ENCODE assay signal across 30 cellular contexts in genomic region chr15:98382139-98382538, GRCh38.
DNase-seq lines count a peak whose midpoint lies in the region; ATAC-seq, FAIRE-seq and TF ChIP-seq lines count a peak whose summit lies in the region.
"Had no signal": no experiment of that assay in that cellular context is flagged by ENCODE, and none has a peak within 500 bp of the region (broad histone marks: within the 10 kb centered on the region; RNA-seq: fewer than 3 reads in every experiment).

No MANE protein-coding gene starts in this region.

- no peak overlapping the region for H4K5ac ChIP-seq in H9 (ENCODE audit: insufficient read length, low read depth, low read length)

- H3K9me3 ChIP-seq in H9 (ENCODE audit: control insufficient read depth, low read depth, low read length): no peaks in the 10 kb centered on the region
- no peaks in the 10 kb centered on the region for H3K9me3 ChIP-seq in OCI-LY7 (ENCODE audit: low read length)
- no peaks in the 10 kb centered on the region for H3K9me3 ChIP-seq in CD4-positive, alpha-beta T cell (ENCODE audit: control insufficient read depth, low read length)
- H3K9me3 ChIP-seq: thyroid gland had no signal

- H3K23me2 ChIP-seq in H9 (ENCODE audit: insufficient read length, low read depth, low read length, poor library complexity, severe bottlenecking): no peaks in the 10 kb centered on the region

- POLR2A ChIA-PET in OCI-LY7 (lab: Charles Lee): interaction anchor here (0.5 kb wide), 1 partner anchor 821 kb away, joined by 4 read pairs; no protein-coding TSS in a partner anchor
- POLR2A ChIA-PET in CD4-positive, alpha-beta T cell (lab: Charles Lee): no interaction called here

- H4K8ac ChIP-seq in H9 (replicated peaks; ENCODE audit: insufficient read length, low read depth, low read length): no peak overlapping the region

- peaks cover 2 to 22% (median 8%) of the 10 kb centered on the region in 3 experiments; a peak in 6 of 7 replicates for H3K36me3 Mint-ChIP-seq in H9 (ENCODE audit: insufficient read depth in 1 of 3, low read depth in 3 of 3)
- no peaks in the 10 kb centered on the region for H3K36me3 Mint-ChIP-seq in CD4-positive, alpha-beta T cell (ENCODE audit: low read depth)
- H3K36me3 Mint-ChIP-seq: CD8-positive, alpha-beta T cell had no signal

- no peaks in the 10 kb centered on the region for H3K79me1 ChIP-seq in H9 (ENCODE audit: insufficient read depth, low read depth, low read length, poor library complexity, severe bottlenecking)

- CTCF ChIA-PET in OCI-LY7 (lab: Charles Lee; ENCODE audit: unreplicated experiment): no interaction called here
- CTCF ChIA-PET in CD4-positive, alpha-beta T cell (lab: Charles Lee): no interaction called here

- no peak overlapping the region for H3K56ac ChIP-seq in H9 (ENCODE audit: insufficient read length, low read depth, low read length)

- no CpG with 5 or more reads among the region's 6 CpGs for WGBS in H9 (ENCODE audit: extremely low coverage, insufficient read length, low lambda C conversion rate)

- H2BK12ac ChIP-seq in H9 (ENCODE audit: insufficient read length, low read depth, low read length): no peak overlapping the region

- H3T11ph ChIP-seq in H9 (ENCODE audit: low read length): no peak overlapping the region

- H3K27me3 Mint-ChIP-seq in H9 (ENCODE audit: low read depth): peaks cover 3% of the 10 kb centered on the region; the same call in 1 of the 2 replicates
- peaks cover 29% of the 10 kb centered on the region for H3K27me3 Mint-ChIP-seq in CD4-positive, alpha-beta T cell

- peaks cover 8 to 10% of the 10 kb centered on the region in 2 experiments for H3K4me1 Mint-ChIP-seq in H9
- no peaks in the 10 kb centered on the region for H3K4me1 Mint-ChIP-seq in CD4-positive, alpha-beta T cell (ENCODE audit: low read depth)
- H3K4me1 Mint-ChIP-seq: activated naive CD8-positive, alpha-beta T cell treated with anti-CD3 and anti-CD28 coated beads, Interleukin-2, amount 50 U/mL, for 24 hours; natural killer cell had no signal

- no peak overlapping the region for H3K18ac ChIP-seq in H9 (ENCODE audit: insufficient read length, low read depth, low read length)

- H3K27ac ChIP-seq in H9 (ENCODE audit: insufficient read length, low read depth, low read length) (no peak overlapping the region), OCI-LY7 (ENCODE audit: low read depth, low read length, poor library complexity, severe bottlenecking) (no peak overlapping the region)
- H3K27ac ChIP-seq in CD4-positive, alpha-beta T cell (ENCODE audit: low read depth, low read length): no peak overlapping the region
- H3K27ac ChIP-seq: skin epidermis, stomach, thyroid gland had no signal

- no peak overlapping the region for H3K4me3 Mint-ChIP-seq in H9
- no peak overlapping the region for H3K4me3 Mint-ChIP-seq in CD4-positive, alpha-beta T cell
- H3K4me3 Mint-ChIP-seq: activated naive CD8-positive, alpha-beta T cell treated with anti-CD3 and anti-CD28 coated beads, Interleukin-2, amount 50 U/mL, for 24 hours; CD8-positive, alpha-beta T cell; natural killer cell had no signal

- intact Hi-C loops in OCI-LY7 (cut with micrococcal nuclease; ENCODE audit: unreplicated experiment): no loop called here
- intact Hi-C loops in CD4-positive, alpha-beta T cell (cut with DNase I, micrococcal nuclease): no loop called here

- no peak overlapping the region for H2BK20ac ChIP-seq in H9 (ENCODE audit: low read depth, low read length, poor library complexity, severe bottlenecking)

- H4K20me1 ChIP-seq in H9 (ENCODE audit: control insufficient read depth, insufficient read depth, insufficient read length) (no peaks in the 10 kb centered on the region), OCI-LY7 (ENCODE audit: insufficient read depth, low read length) (no peaks in the 10 kb centered on the region)

- no peak for FAIRE-seq in D721Med (lab: Jason Lieb, UNC)
- FAIRE-seq: G401.6, H54, kidney had no signal

- H3K4ac ChIP-seq in H9 (ENCODE audit: low read depth, low read length): no peak overlapping the region

- H3K14ac ChIP-seq in H9 (ENCODE audit: insufficient read depth, low read length): no peak overlapping the region

- H3K4me3 ChIP-seq in OCI-LY7 (ENCODE audit: low read depth, low read length, poor library complexity, severe bottlenecking): no peak overlapping the region
- H3K4me3 ChIP-seq: skin epidermis, stomach, thyroid gland had no signal

- no peak overlapping the region for H2BK120ac ChIP-seq in H9 (ENCODE audit: low read depth, low read length, poor library complexity, severe bottlenecking)

- TF ChIP-seq CTCF in D721Med (IDR thresholded peaks at IDR 0.05; ENCODE audit: insufficient read depth, missing control alignments) (peak; percentile 4), H9 (conservative IDR thresholded peaks at IDR 0.05) (peak; percentile 68), OCI-LY7 (conservative IDR thresholded peaks at IDR 0.05; ENCODE audit: low read length) (0 out of 2 replicates have a peak, but pooled peaks have one; percentile 40)
- no peak for TF ChIP-seq CTCF in CD4-positive, alpha-beta T cell (IDR thresholded peaks at IDR 0.05)

- ATAC-seq in CD4-positive, alpha-beta T cell (ENCODE audit: poor library complexity): no peak
- ATAC-seq: activated naive CD8-positive, alpha-beta T cell treated with anti-CD3 and anti-CD28 coated beads, Interleukin-2, amount 50 U/mL, for 24 hours; CD8-positive, alpha-beta T cell; natural killer cell; SK-N-SH treated with all-trans-retinoic acid at 6 μM for 48 hours had no signal

- H3K9me3 Mint-ChIP-seq in H9: peaks cover 18 to 20% of the 10 kb centered on the region in 2 experiments
- peaks cover 4% of the 10 kb centered on the region for H3K9me3 Mint-ChIP-seq in CD4-positive, alpha-beta T cell

- no peak overlapping the region for H4K91ac ChIP-seq in H9 (ENCODE audit: insufficient read length, low read depth, low read length)

- no peak overlapping the region for H2BK5ac ChIP-seq in H9 (ENCODE audit: insufficient read length, low read length)

- H2AFZ ChIP-seq in H9 (ENCODE audit: low read length): no peak overlapping the region
- no peak overlapping the region for H2AFZ ChIP-seq in OCI-LY7 (ENCODE audit: low read length)

- no peak overlapping the region for H3K27ac Mint-ChIP-seq in H9
- H3K27ac Mint-ChIP-seq in CD4-positive, alpha-beta T cell: no peak overlapping the region
- H3K27ac Mint-ChIP-seq: activated naive CD8-positive, alpha-beta T cell treated with anti-CD3 and anti-CD28 coated beads, Interleukin-2, amount 50 U/mL, for 24 hours; CD8-positive, alpha-beta T cell; natural killer cell had no signal

- no peak overlapping the region for H3K4me2 ChIP-seq in H9 (ENCODE audit: insufficient read depth, insufficient read length, low read length)
- no peak overlapping the region for H3K4me2 ChIP-seq in OCI-LY7 (ENCODE audit: low read length)

- BruUV-seq in OCI-LY7 (replicated peaks; lab: Mats Ljungman, UMichigan): no TSS peak

- H3K27me3 ChIP-seq in H9 (ENCODE audit: insufficient read depth, low read length): no peaks in the 10 kb centered on the region
- peaks cover 6% of the 10 kb centered on the region for H3K27me3 ChIP-seq in CD4-positive, alpha-beta T cell (ENCODE audit: control insufficient read depth, insufficient read depth, low read length)
- H3K27me3 ChIP-seq: thyroid gland had no signal

- H3K4me1 ChIP-seq in H9 (ENCODE audit: insufficient read depth, low read length) (no peaks in the 10 kb centered on the region), OCI-LY7 (ENCODE audit: insufficient read depth, low read length, poor library complexity, severe bottlenecking) (no peaks in the 10 kb centered on the region)
- H3K4me1 ChIP-seq: stomach, thyroid gland had no signal

- H3K9ac ChIP-seq in H9 (ENCODE audit: extremely low read depth, insufficient read length, low read length): no peak overlapping the region

- no peak overlapping the region for H2BK15ac ChIP-seq in H9 (ENCODE audit: low read depth, low read length)

- H3K23ac ChIP-seq in H9 (ENCODE audit: insufficient read length, low read depth, low read length): no peak overlapping the region

- DNase-seq in D721Med (ENCODE audit: insufficient read length, low spot score) (no peak), H9 (peak; percentile 52), OCI-LY7 (ENCODE audit: low spot score) (no peak), iPS DF 19.7 (ENCODE audit: low read depth, low spot score) (peak; percentile 20), NCI-H2081 (lab: John Stamatoyannopoulos, UW) (no peak), DMS79 (lab: John Stamatoyannopoulos, UW) (no peak)
- no peak for DNase-seq in stimulated activated CD4-positive, alpha-beta T cell treated with anti-CD3 and anti-CD28 coated beads, Interleukin-4, amount 100 ng/mL, for 1 hour
- no peak for DNase-seq in CD4-positive, alpha-beta T cell
- DNase-seq: activated CD4-positive, alpha-beta T cell treated with anti-CD3 and anti-CD28 coated beads for 4 hours; activated effector memory CD4-positive, alpha-beta T cell treated with anti-CD3 and anti-CD28 coated beads, Interleukin-2, amount 50 U/mL, for 16 hours; activated naive CD8-positive, alpha-beta T cell treated with anti-CD3 and anti-CD28 coated beads, Interleukin-2, amount 50 U/mL, for 24 hours; activated T-cell treated with anti-CD3 and anti-CD28 coated beads, Interleukin-2, amount 50 U/mL, for 1 hour; CD8-positive, alpha-beta T cell; central memory CD4-positive, alpha-beta T cell; dermis blood vessel endothelial cell; DMS153; hypothalamus; kidney; MM.1S; natural killer cell; NCI-H1436; NCI-H2171; NCI-H510A; stimulated activated CD8-positive, alpha-beta memory T cell treated with anti-CD3 and anti-CD28 coated beads, Interleukin-4, amount 100 ng/mL, for 48 hours; stomach; thyroid gland had no signal

- H3K79me2 ChIP-seq in H9 (ENCODE audit: insufficient read depth, low read length) (no peaks in the 10 kb centered on the region), OCI-LY7 (ENCODE audit: insufficient read depth, low read depth, low read length) (no peaks in the 10 kb centered on the region)

- H2AK5ac ChIP-seq in H9 (ENCODE audit: insufficient read length, low read length): no peak overlapping the region

- no peaks in the 10 kb centered on the region for H3K36me3 ChIP-seq in OCI-LY7 (ENCODE audit: insufficient read depth, low read length)
- H3K36me3 ChIP-seq: stomach, thyroid gland had no signal

- no peaks in the 10 kb centered on the region for H3K9me2 ChIP-seq in OCI-LY7 (ENCODE audit: insufficient read depth, low read length)

Comparison
In these comparisons a context has a peak if more than half of its experiments do, and no peak if none do; other contexts are left out.
1. DNase-seq: peak in H9 (single experiment) and iPS DF 19.7 (single experiment); none in D721Med (single experiment), OCI-LY7 (single experiment), NCI-H2081 (0 of 2), DMS79 (single experiment), stimulated activated CD4-positive, alpha-beta T cell treated with anti-CD3 and anti-CD28 coated beads, Interleukin-4, amount 100 ng/mL, for 1 hour (single experiment) and CD4-positive, alpha-beta T cell (0 of 10).